In the genomic region with DNA sequence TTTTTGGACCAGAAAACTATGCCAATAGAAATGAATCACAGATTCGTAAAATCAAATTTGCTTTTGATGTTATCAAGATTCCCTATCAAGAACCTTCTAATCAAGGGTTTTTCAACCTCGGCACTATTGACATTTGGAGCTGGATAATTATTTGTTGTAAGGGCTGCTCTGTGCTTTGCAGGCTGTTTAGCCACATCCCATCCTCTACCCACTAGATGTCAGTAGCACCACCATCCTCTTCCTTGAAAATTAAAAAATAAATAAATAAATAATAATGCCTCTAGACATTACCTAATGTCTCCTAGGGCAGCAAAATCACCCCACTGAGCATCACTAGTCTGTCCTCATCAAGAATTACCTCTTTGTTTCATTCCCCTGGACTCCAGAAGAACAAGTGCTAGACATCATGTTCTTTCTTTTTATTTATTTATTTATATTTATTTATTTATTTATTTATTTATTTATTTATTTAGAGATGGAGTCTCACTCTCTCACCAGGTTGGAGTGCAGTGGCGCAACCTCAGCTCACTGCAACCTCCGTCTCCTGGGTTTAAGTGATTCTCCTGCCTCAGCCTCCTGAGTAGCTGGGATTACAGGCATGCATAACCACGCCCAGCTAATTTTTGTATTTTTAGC, we compare ENCODE assay signal across 14 cellular contexts.
A peak's percentile ranks its signal among the peaks of the same experiment; 100 is the strongest.
DNase-seq lines count a peak whose midpoint lies in the region; ATAC-seq and TF ChIP-seq lines count a peak whose summit lies in the region.
"Had no signal": no experiment of that assay in that cellular context is flagged by ENCODE, and none has a peak within 500 bp of the region (broad histone marks: within the 10 kb centered on the region; RNA-seq: fewer than 3 reads in every experiment).

No MANE protein-coding gene starts in this region.

- DNase-seq in AG20443 (ENCODE audit: low spot score) (peak; percentile 41), HT1080 (ENCODE audit: low read depth) (peak; percentile 50), brain microvascular endothelial cell (peak; percentile 56), left lobe of liver (ENCODE audit: low spot score) (no peak), T-helper 17 cell (no peak), NCI-H2196 treated with DMSO at 0.1 percent for 48 hours (lab: John Stamatoyannopoulos, UW; ENCODE audit: unreplicated experiment) (no peak), T-cell (no peak)
- no peak for DNase-seq in activated CD8-positive, alpha-beta memory T cell treated with anti-CD3 and anti-CD28 coated beads, Interleukin-2, amount 50 U/mL, for 4 hours
- DNase-seq: DND-41; effector CD8-positive, alpha-beta T cell; lower lobe of right lung; NCI-H510A treated with DMSO at 0.1 percent for 48 hours had no signal

- peaks cover 0 to 12% (median 7%) of the 10 kb centered on the region in 3 donors for H3K9me3 Mint-ChIP-seq in T-cell

- no peaks in the 10 kb centered on the region for H3K27me3 Mint-ChIP-seq in T-helper 17 cell
- no peaks in the 10 kb centered on the region for H3K27me3 Mint-ChIP-seq in T-cell

- POLR2A ChIA-PET in T-cell (lab: Charles Lee): no interaction called here

- H3K27ac ChIP-seq in brain microvascular endothelial cell: no peak overlapping the region
- H3K27ac ChIP-seq: lower lobe of right lung had no signal

- no peak overlapping the region for H3K4me3 Mint-ChIP-seq in T-helper 17 cell
- no peak overlapping the region for H3K4me3 Mint-ChIP-seq in T-cell
- H3K4me3 Mint-ChIP-seq: activated T-helper 1 cell treated with anti-CD3 and anti-CD28 coated beads, Interleukin-12 subunit alpha, Interleukin-12 subunit beta, Interleukin-2, Interleukin-4 antibody, amounts not matched to agents 30 ng/mL and 10 ng/mL and 1 ng/mL, durations not matched to agents 14 hours and 24 hours and 36 hours; stimulated activated effector memory CD8-positive, alpha-beta T cell treated with anti-CD3 and anti-CD28 coated beads, Interleukin-12 subunit alpha, Interleukin-12 subunit beta, amount 100 ng/mL, for 72 hours had no signal

- H3K27me3 ChIP-seq in brain microvascular endothelial cell (replicated peaks): no peaks in the 10 kb centered on the region

- ATAC-seq in left lobe of liver: peak; percentile 97
- ATAC-seq in T-helper 17 cell: no peak
- no peak for ATAC-seq in T-cell (replicated peaks in 1 of 4)
- ATAC-seq: lower lobe of right lung; stimulated activated effector memory CD8-positive, alpha-beta T cell treated with anti-CD3 and anti-CD28 coated beads, Interleukin-12 subunit alpha, Interleukin-12 subunit beta, amount 100 ng/mL, for 72 hours had no signal

- H3K9me3 ChIP-seq in T-helper 17 cell (ENCODE audit: control insufficient read depth, low read length, poor library complexity, severe bottlenecking): no peaks in the 10 kb centered on the region
- H3K9me3 ChIP-seq: lower lobe of right lung had no signal

- CTCF ChIA-PET in T-cell (lab: Charles Lee): no interaction called here

- H3K36me3 Mint-ChIP-seq in T-helper 17 cell (ENCODE audit: low read depth) (no peaks in the 10 kb centered on the region), T-cell (no peaks in the 10 kb centered on the region)
- H3K36me3 Mint-ChIP-seq: stimulated activated effector memory CD8-positive, alpha-beta T cell treated with anti-CD3 and anti-CD28 coated beads, Interleukin-12 subunit alpha, Interleukin-12 subunit beta, amount 100 ng/mL, for 72 hours had no signal

- TF ChIP-seq CTCF in brain microvascular endothelial cell (IDR thresholded peaks at IDR 0.05; ENCODE audit: low read depth, low read length, missing control alignments): peak; percentile 74

- H3K27ac Mint-ChIP-seq in T-helper 17 cell: no peak overlapping the region
- H3K27ac Mint-ChIP-seq in T-cell: no peak overlapping the region
- H3K27ac Mint-ChIP-seq: activated T-helper 1 cell treated with anti-CD3 and anti-CD28 coated beads, Interleukin-12 subunit alpha, Interleukin-12 subunit beta, Interleukin-2, Interleukin-4 antibody, amounts not matched to agents 30 ng/mL and 10 ng/mL and 1 ng/mL, durations not matched to agents 14 hours and 24 hours and 36 hours; stimulated activated effector memory CD8-positive, alpha-beta T cell treated with anti-CD3 and anti-CD28 coated beads, Interleukin-12 subunit alpha, Interleukin-12 subunit beta, amount 100 ng/mL, for 72 hours had no signal

- no peaks in the 10 kb centered on the region for H3K4me1 Mint-ChIP-seq in T-helper 17 cell
- H3K4me1 Mint-ChIP-seq in T-cell: no peaks in the 10 kb centered on the region
- H3K4me1 Mint-ChIP-seq: stimulated activated effector memory CD8-positive, alpha-beta T cell treated with anti-CD3 and anti-CD28 coated beads, Interleukin-12 subunit alpha, Interleukin-12 subunit beta, amount 100 ng/mL, for 72 hours had no signal

- in situ Hi-C loops in brain microvascular endothelial cell (cut with HindIII; ENCODE audit: low pct_ligation_motif_present, low sequenced_read_pairs): no loop called here

- no peak overlapping the region for H3K4me3 ChIP-seq in brain microvascular endothelial cell (ENCODE audit: low read depth, low read length)
- H3K4me3 ChIP-seq: lower lobe of right lung had no signal

- no peaks in the 10 kb centered on the region for H3K36me3 ChIP-seq in brain microvascular endothelial cell (replicated peaks)
- H3K36me3 ChIP-seq: lower lobe of right lung had no signal

Comparison
In these comparisons a context has a peak if more than half of its experiments do, and no peak if none do; other contexts are left out.
1. DNase-seq: peak in AG20443 (single experiment), HT1080 (single experiment) and brain microvascular endothelial cell (single experiment); none in left lobe of liver (single experiment), T-helper 17 cell (0 of 3), activated CD8-positive, alpha-beta memory T cell treated with anti-CD3 and anti-CD28 coated beads, Interleukin-2, amount 50 U/mL, for 4 hours (single experiment), NCI-H2196 treated with DMSO at 0.1 percent for 48 hours (single experiment) and T-cell (0 of 34).